Comparison of ENCODE assay signal across 6 cellular contexts in the genomic region with DNA sequence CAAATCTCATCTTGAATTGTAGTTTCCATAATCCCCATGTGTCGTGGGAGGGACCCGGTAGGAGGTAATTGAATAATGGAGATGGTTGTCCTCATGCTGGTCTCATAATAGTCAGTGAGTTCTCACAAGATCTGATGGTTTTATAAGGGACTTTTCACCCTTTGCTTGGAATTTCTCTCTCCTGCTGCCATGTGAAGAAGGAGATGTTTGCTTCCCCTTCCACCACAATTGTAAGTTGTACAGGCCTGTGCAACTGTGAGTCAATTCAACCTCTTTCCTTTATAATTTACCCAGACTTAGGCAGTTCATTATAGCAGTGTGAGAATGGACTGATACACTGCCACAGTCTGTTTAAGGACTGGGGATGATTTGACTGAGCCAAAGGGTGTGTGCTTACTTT.
"Had no signal": no experiment of that assay in that cellular context is flagged by ENCODE, and none has a peak within 500 bp of the region (broad histone marks: within the 10 kb centered on the region; RNA-seq: fewer than 3 reads in every experiment).

No MANE protein-coding gene starts in this region.

- DNase-seq: IMR-90, KBM-7, KG1 had no signal

- H3K27ac ChIP-seq: HL-60, KMS-11 had no signal

- H3K4me3 ChIP-seq: K562 had no signal
